7 cellular contexts compared by ENCODE assay signal in genomic region chr9:78062710-78063109, GRCh38.
"Had no signal": no experiment of that assay in that cellular context is flagged by ENCODE, and none has a peak within 500 bp of the region (broad histone marks: within the 10 kb centered on the region; RNA-seq: fewer than 3 reads in every experiment).

No MANE protein-coding gene starts in this region.

- FAIRE-seq: HTR-8/SVneo, K562 had no signal

- H3K4me3 ChIP-seq: GM23248, K562 had no signal

- ATAC-seq: K562 had no signal

- H3K27ac ChIP-seq: GM23248 had no signal

- H3K9ac ChIP-seq: GM23248 had no signal

- DNase-seq: GM23248, GOT3, H9, HCEC 1CT, KG1 had no signal
